In the genomic region with DNA sequence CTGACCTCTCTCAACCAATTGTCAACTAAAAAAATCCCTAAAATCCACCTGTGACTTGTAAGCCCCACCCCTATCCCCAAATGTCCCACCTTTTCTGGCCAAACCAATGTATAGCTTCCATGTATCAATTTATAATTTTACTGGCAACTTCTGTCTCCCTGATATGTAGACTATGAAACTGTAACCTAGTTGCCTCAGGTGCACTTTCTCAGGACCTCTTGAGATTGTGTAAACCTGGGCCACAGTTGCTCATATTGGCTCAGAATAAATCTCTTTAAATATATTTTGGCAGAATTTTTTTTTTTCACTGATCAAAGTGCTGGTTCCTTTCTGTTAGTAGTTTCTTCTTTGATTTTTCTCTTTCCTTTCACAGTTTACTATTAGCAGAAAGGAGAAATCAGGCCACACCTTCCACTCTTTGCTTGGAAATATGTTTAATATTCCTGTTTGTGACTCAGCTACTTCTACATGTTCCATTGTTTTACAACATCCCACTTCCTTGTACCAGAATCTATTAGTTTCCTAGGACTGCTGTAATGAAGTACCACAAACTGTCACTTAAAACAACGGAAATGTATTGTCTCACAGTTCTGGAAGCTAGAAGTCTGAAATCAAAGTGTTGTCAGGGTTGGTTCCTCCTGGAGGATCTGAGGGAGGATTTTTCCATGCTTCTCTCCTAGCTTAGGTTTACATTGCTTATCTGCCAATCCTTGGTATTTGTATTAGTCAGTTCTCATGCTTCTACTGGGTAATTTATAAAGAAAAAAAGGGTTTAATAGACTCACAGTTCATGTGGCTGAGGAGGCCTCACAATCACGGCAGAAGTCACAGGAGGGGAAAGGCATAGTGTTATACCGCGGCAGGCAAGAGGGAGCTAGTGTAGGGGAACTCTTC, we compare ENCODE assay signal across 17 cellular contexts.
"Had no signal": no experiment of that assay in that cellular context is flagged by ENCODE, and none has a peak within 500 bp of the region (broad histone marks: within the 10 kb centered on the region; RNA-seq: fewer than 3 reads in every experiment).

No MANE protein-coding gene starts in this region.

- H3K4me3 Mint-ChIP-seq: activated CD8-positive, alpha-beta T cell treated with anti-CD3 and anti-CD28 coated beads for 36 hours; activated naive CD8-positive, alpha-beta T cell treated with anti-CD3 and anti-CD28 coated beads, Interleukin-2, amount 10 ng/mL, durations not matched to agents 7 days and 5 days; activated T-helper 17 cell treated with anti-CD3 and anti-CD28 coated beads, Interleukin-2, amount 50 U/mL, for 72 hours; naive thymus-derived CD8-positive, alpha-beta T cell had no signal

- H3K9me3 Mint-ChIP-seq: activated CD8-positive, alpha-beta T cell treated with anti-CD3 and anti-CD28 coated beads for 36 hours; activated naive CD8-positive, alpha-beta T cell treated with anti-CD3 and anti-CD28 coated beads, Interleukin-2, amount 10 ng/mL, durations not matched to agents 7 days and 5 days had no signal

- H3K27me3 ChIP-seq: esophagus muscularis mucosa, neutrophil, thyroid gland had no signal

- H3K27me3 Mint-ChIP-seq: activated CD8-positive, alpha-beta T cell treated with anti-CD3 and anti-CD28 coated beads for 36 hours; activated naive CD8-positive, alpha-beta T cell treated with anti-CD3 and anti-CD28 coated beads, Interleukin-2, amount 10 ng/mL, durations not matched to agents 7 days and 5 days; activated T-helper 17 cell treated with anti-CD3 and anti-CD28 coated beads, Interleukin-2, amount 50 U/mL, for 72 hours had no signal

- H3K4me3 ChIP-seq: coronary artery, esophagus muscularis mucosa, lower lobe of right lung, thyroid gland had no signal

- H3K4me1 ChIP-seq: esophagus muscularis mucosa, lower lobe of right lung, parathyroid adenoma, thyroid gland had no signal

- H3K27ac ChIP-seq: coronary artery, esophagus muscularis mucosa, lower lobe of right lung, neutrophil, parathyroid adenoma, thyroid gland had no signal

- H3K36me3 ChIP-seq: esophagus muscularis mucosa, lower lobe of right lung, neutrophil, thyroid gland had no signal

- H2AFZ ChIP-seq: parathyroid adenoma had no signal

- H3K79me2 ChIP-seq: parathyroid adenoma had no signal

- ATAC-seq: activated CD8-positive, alpha-beta T cell treated with anti-CD3 and anti-CD28 coated beads for 36 hours; activated T-helper 17 cell treated with anti-CD3 and anti-CD28 coated beads, Interleukin-2, amount 50 U/mL, for 72 hours; left colon; lower lobe of right lung; naive thymus-derived CD8-positive, alpha-beta T cell had no signal

- H3K9me3 ChIP-seq: esophagus muscularis mucosa, lower lobe of right lung, neutrophil, thyroid gland had no signal

- H3K36me3 Mint-ChIP-seq: activated naive CD8-positive, alpha-beta T cell treated with anti-CD3 and anti-CD28 coated beads, Interleukin-2, amount 10 ng/mL, durations not matched to agents 7 days and 5 days; naive thymus-derived CD8-positive, alpha-beta T cell had no signal

- H3K9ac ChIP-seq: parathyroid adenoma had no signal

- H3K27ac Mint-ChIP-seq: activated CD8-positive, alpha-beta T cell treated with anti-CD3 and anti-CD28 coated beads for 36 hours; activated naive CD8-positive, alpha-beta T cell treated with anti-CD3 and anti-CD28 coated beads, Interleukin-2, amount 10 ng/mL, durations not matched to agents 7 days and 5 days; activated T-helper 17 cell treated with anti-CD3 and anti-CD28 coated beads, Interleukin-2, amount 50 U/mL, for 72 hours; naive thymus-derived CD8-positive, alpha-beta T cell had no signal

- DNase-seq: activated CD4-positive, alpha-beta T cell treated with anti-CD3 and anti-CD28 coated beads for 48 hours; activated CD4-positive, CD25-positive, alpha-beta regulatory T cell; activated CD8-positive, alpha-beta T cell treated with anti-CD3 and anti-CD28 coated beads for 36 hours; activated naive CD4-positive, alpha-beta T cell; activated naive CD8-positive, alpha-beta T cell treated with anti-CD3 and anti-CD28 coated beads, Interleukin-2, amount 10 ng/mL, durations not matched to agents 7 days and 5 days; activated T-cell treated with anti-CD3 and anti-CD28 coated beads, Interleukin-2, amount 50 U/mL, for 1 hour; amygdala; left colon; lower lobe of right lung; naive thymus-derived CD8-positive, alpha-beta T cell; stimulated activated naive CD4-positive, alpha-beta T cell; thyroid gland had no signal

- H3K4me1 Mint-ChIP-seq: activated naive CD8-positive, alpha-beta T cell treated with anti-CD3 and anti-CD28 coated beads, Interleukin-2, amount 10 ng/mL, durations not matched to agents 7 days and 5 days; activated T-helper 17 cell treated with anti-CD3 and anti-CD28 coated beads, Interleukin-2, amount 50 U/mL, for 72 hours; naive thymus-derived CD8-positive, alpha-beta T cell had no signal
